In genomic region chr9:122931851-122932199, GRCh38 we compare ENCODE assay signal across 9 cellular contexts. TPM values are rescaled to one million over a fixed set of nuclear protein-coding genes. Genes with fewer than 3 reads are reported as not detected.
DNase-seq lines count a peak whose midpoint lies in the region; ATAC-seq, FAIRE-seq and TF ChIP-seq lines count a peak whose summit lies in the region.
"Had no signal": no experiment of that assay in that cellular context is flagged by ENCODE, and none has a peak within 500 bp of the region (broad histone marks: within the 10 kb centered on the region; RNA-seq: fewer than 3 reads in every experiment).

No MANE protein-coding gene starts in this region.

- H3K9ac ChIP-seq in HepG2 (ENCODE audit: insufficient read depth, low read depth, low read length): peak overlapping the region; percentile 92

- H4K20me1 ChIP-seq in HepG2 (ENCODE audit: insufficient read depth, low read length): no peaks in the 10 kb centered on the region

- 0% methylated on average over 8 of the region's 8 CpGs for WGBS in HepG2 (ENCODE audit: low lambda C conversion rate)

- CTCF ChIA-PET in HepG2 (lab: Yijun Ruan, JAX; ENCODE audit: low intra/inter-chr PET ratio, low total read pairs): no interaction called here

- H3K4me1 ChIP-seq in ascending aorta (peaks cover 6 to 20% of the 10 kb centered on the region in 2 donors), HepG2 (ENCODE audit: insufficient read depth, low read length) (peaks cover 47% of the 10 kb centered on the region), vagina (peaks cover 43% of the 10 kb centered on the region)

- no peak for DNase-seq in HFF-Myc (ENCODE audit: extremely low read depth, low read depth)
- no peak for DNase-seq in ascending aorta (ENCODE audit: low spot score in 2 of 2)
- DNase-seq in HepG2 (ENCODE audit: low spot score): no peak
- DNase-seq in vagina (ENCODE audit: extremely low spot score in 2 of 2): no peak
- no peak for DNase-seq in SHP77 (lab: John Stamatoyannopoulos, UW)
- DNase-seq in NCI-H1930 (lab: John Stamatoyannopoulos, UW): no peak
- DNase-seq in RKO (ENCODE audit: low spot score): no peak

- no peak for TF ChIP-seq CTCF in 22Rv1 (IDR thresholded peaks at IDR 0.05)
- no peak for TF ChIP-seq CTCF in HFF-Myc (IDR thresholded peaks at IDR 0.05; ENCODE audit: low read depth, low read length, missing control alignments)
- TF ChIP-seq CTCF in ascending aorta (IDR thresholded peaks at IDR 0.05): no peak
- TF ChIP-seq CTCF in HepG2 (CRISPR knock-in tag; IDR thresholded peaks at IDR 0.05): no peak
- TF ChIP-seq CTCF in vagina (IDR thresholded peaks at IDR 0.05): no peak

- H3K27ac ChIP-seq in 22Rv1 (peak overlapping the region; percentile 69), ascending aorta (peak overlapping the region; percentile 78 to 80), HepG2 (ENCODE audit: extremely low read length, insufficient read depth, low read length) (peak overlapping the region; percentile 87), vagina (peak overlapping the region; percentile 84)

- ATAC-seq in HepG2: peak; percentile 14; the same call in 2 of the 3 replicates

- no TSS peak for BruUV-seq in HepG2 (replicated peaks; lab: Mats Ljungman, UMichigan)

- peak overlapping the region; percentile 80 for H3K4me2 ChIP-seq in HepG2 (ENCODE audit: low read depth, low read length)

- H3K79me2 ChIP-seq in HepG2 (ENCODE audit: insufficient read depth, low read length): peaks cover 68% of the 10 kb centered on the region

- no peak for TF ChIP-seq POLR2A in HepG2 (IDR thresholded peaks at IDR 0.05; ENCODE audit: insufficient read depth in 1 of 2, low read depth in 2 of 2, low read length in 2 of 2)
- no peak for TF ChIP-seq POLR2A in vagina (IDR thresholded peaks at IDR 0.05)

- no peaks in the 10 kb centered on the region for H3K27me3 ChIP-seq in ascending aorta
- H3K27me3 ChIP-seq in HepG2 (ENCODE audit: control insufficient read depth in 1 of 2, insufficient read depth in 2 of 2, low read length in 2 of 2): no peaks in the 10 kb centered on the region; a peak in 1 of 5 replicates
- H3K27me3 ChIP-seq in vagina: no peaks in the 10 kb centered on the region

- TF ChIP-seq EP300 in HepG2 (IDR thresholded peaks at IDR 0.05; ENCODE audit: low read depth in 2 of 2, low read length in 2 of 2): no peak
- TF ChIP-seq EP300 in HepG2 (CRISPR knock-in tag; IDR thresholded peaks at IDR 0.05; ENCODE audit: borderline replicate concordance): no peak

- H3K9me3 ChIP-seq in ascending aorta (no peaks in the 10 kb centered on the region), HepG2 (ENCODE audit: low read length) (no peaks in the 10 kb centered on the region), vagina (no peaks in the 10 kb centered on the region)

- H3K4me3 ChIP-seq in HFF-Myc (replicated peaks; ENCODE audit: low read depth, low read length) (peak overlapping the region; percentile 98), ascending aorta (peak overlapping the region; percentile 82 to 84), HepG2 (replicated peaks in 1 of 3; ENCODE audit: insufficient read depth in 1 of 3, low read depth in 2 of 3, low read length in 3 of 3) (peak overlapping the region; percentile 72 to 99 (median 85)), vagina (peak overlapping the region; percentile 84 to 89)

- peak overlapping the region; percentile 12 for H2AFZ ChIP-seq in HepG2 (ENCODE audit: low read length)

- POLR2A ChIA-PET in HepG2 (lab: Yijun Ruan, JAX): interaction anchor here (0.9 to 3.5 kb wide), 10 partner anchors 10 to 667 kb away, joined by 3 to 107 read pairs (median 4); partner anchors contain the start of genes MRRF, RABGAP1, RBM18 and RC3H2

- H3K36me3 ChIP-seq in ascending aorta (peaks cover 2 to 7% of the 10 kb centered on the region in 2 donors), HepG2 (replicated peaks in 1 of 2; ENCODE audit: control insufficient read depth in 1 of 2, insufficient read depth in 2 of 2, low read length in 2 of 2) (no peaks in the 10 kb centered on the region), vagina (peaks cover 0 to 5% of the 10 kb centered on the region in 2 donors)

- intact Hi-C loops in ascending aorta (cut with DNase I) (loop anchor here (1.0 to 2.0 kb wide), 5 partner anchors 8 to 104 kb away; partner anchors contain the start of genes PDCL, RC3H2 and ZBTB6), HepG2 (cut with micrococcal nuclease; ENCODE audit: unreplicated experiment) (loop anchor here (2.0 kb wide), 1 partner anchor 19 kb away; the partner anchor contains the start of gene ZBTB6), vagina (cut with DNase I) (no loop called here)

- no peak for TF ChIP-seq RAD21 in HepG2 (CRISPR knock-in tag; IDR thresholded peaks at IDR 0.05)

- in situ Hi-C loops in HepG2 (cut with HindIII; ENCODE audit: extremely low pct_ligation_motif_present, low pct_unique_long_range_greater_than_20kb): no loop called here

- FAIRE-seq in HepG2 (lab: Jason Lieb, UNC): no peak
- FAIRE-seq: frontal cortex had no signal

RNA-seq across cellular contexts. Expression of gene ZBTB26, which starts 0.5 kb away (rescaled TPM):
- 0.96 TPM for total RNA-seq in ascending aorta
- 4.5 and 5.6 TPM in 2 replicates for total RNA-seq in HepG2 (2016; rRNA removed; fragmentation: Illumina TruSeq; extraction: Trizol)
- 0.91 and 1.1 TPM in 2 replicates for total RNA-seq in HepG2 (2016; cell fraction: cytosol; rRNA removed; fragmentation: Illumina TruSeq; extraction: Trizol; ENCODE audit: low read depth)
- 3.7 and 5.1 TPM in 2 replicates for total RNA-seq in HepG2 (2016; cell fraction: insoluble cytoplasmic fraction; rRNA removed; fragmentation: Illumina TruSeq; extraction: Trizol)
- 5.1 and 5.8 TPM in 2 replicates for total RNA-seq in HepG2 (2016; cell fraction: membrane; rRNA removed; fragmentation: Illumina TruSeq; extraction: Trizol)
- total RNA-seq in HepG2 (2016; cell fraction: nucleus; rRNA removed; fragmentation: Illumina TruSeq; extraction: Trizol): 7.5 and 7.6 TPM in 2 replicates
- 7.6 and 8.6 TPM in 2 replicates for polyA plus RNA-seq in HepG2 (2011; rRNA removed)
- polyA plus RNA-seq in HepG2 (2011; cell fraction: cytosol; rRNA removed): 3.1 and 4.8 TPM in 2 replicates
- 11.5 and 14.4 TPM in 2 replicates for polyA plus RNA-seq in HepG2 (2011; cell fraction: nucleus; rRNA removed)
- 6.4 and 7.2 TPM in 2 replicates for polyA plus RNA-seq in HepG2 (2012)
- 1.0 and 1.1 TPM in 2 replicates for polyA plus RNA-seq in HepG2 (2016; cell fraction: cytosol; fragmentation: Illumina TruSeq; extraction: Trizol; ENCODE audit: low read depth)
- polyA plus RNA-seq in HepG2 (2016; cell fraction: insoluble cytoplasmic fraction; fragmentation: Illumina TruSeq; extraction: Trizol; ENCODE audit: low read depth): 5.4 and 6.1 TPM in 2 replicates
- 3.6 and 4.2 TPM in 2 replicates for polyA plus RNA-seq in HepG2 (2016; cell fraction: membrane; fragmentation: Illumina TruSeq; extraction: Trizol; ENCODE audit: low read depth)
- 14.7 and 15.0 TPM in 2 replicates for polyA plus RNA-seq in HepG2 (2016; cell fraction: nucleus; fragmentation: Illumina TruSeq; extraction: Trizol; ENCODE audit: insufficient read depth, low read depth)
- polyA minus RNA-seq in HepG2 (2011; rRNA and poly(A)+ RNA removed; ENCODE audit: low replicate concordance): 3.1 and 7.6 TPM in 2 replicates
- 5.6 TPM in 2 replicates for polyA minus RNA-seq in HepG2 (2011; cell fraction: cytosol; rRNA and poly(A)+ RNA removed)
- 9.1 and 14.3 TPM in 2 replicates for polyA minus RNA-seq in HepG2 (2011; cell fraction: nucleus; rRNA and poly(A)+ RNA removed)
- total RNA-seq in vagina: 7.9 TPM

RNA-seq across cellular contexts. Expression of gene RABGAP1, which starts 9.0 kb away (rescaled TPM):
- total RNA-seq in ascending aorta (36.5 TPM), HepG2 (2016; rRNA removed; fragmentation: Illumina TruSeq; extraction: Trizol) (19.1 and 26.4 TPM in 2 replicates), vagina (60.2 TPM)
- 13.4 and 16.4 TPM in 2 replicates for total RNA-seq in HepG2 (2016; cell fraction: cytosol; rRNA removed; fragmentation: Illumina TruSeq; extraction: Trizol; ENCODE audit: low read depth)
- total RNA-seq in HepG2 (2016; cell fraction: insoluble cytoplasmic fraction; rRNA removed; fragmentation: Illumina TruSeq; extraction: Trizol): 18.5 and 25.1 TPM in 2 replicates
- total RNA-seq in HepG2 (2016; cell fraction: membrane; rRNA removed; fragmentation: Illumina TruSeq; extraction: Trizol): 19.5 and 22.5 TPM in 2 replicates
- 33.3 and 38.0 TPM in 2 replicates for total RNA-seq in HepG2 (2016; cell fraction: nucleus; rRNA removed; fragmentation: Illumina TruSeq; extraction: Trizol)
- polyA plus RNA-seq in HepG2 (2011; rRNA removed): 16.8 and 19.3 TPM in 2 replicates
- 8.0 and 11.1 TPM in 2 replicates for polyA plus RNA-seq in HepG2 (2011; cell fraction: cytosol; rRNA removed)
- 15.5 and 22.2 TPM in 2 replicates for polyA plus RNA-seq in HepG2 (2011; cell fraction: nucleus; rRNA removed)
- polyA plus RNA-seq in HepG2 (2012): 16.9 and 17.8 TPM in 2 replicates
- 1.2 TPM in 2 replicates for polyA plus RNA-seq in HepG2 (2016; cell fraction: cytosol; fragmentation: Illumina TruSeq; extraction: Trizol; ENCODE audit: low read depth)
- polyA plus RNA-seq in HepG2 (2016; cell fraction: insoluble cytoplasmic fraction; fragmentation: Illumina TruSeq; extraction: Trizol; ENCODE audit: low read depth): 20.9 and 23.3 TPM in 2 replicates
- polyA plus RNA-seq in HepG2 (2016; cell fraction: membrane; fragmentation: Illumina TruSeq; extraction: Trizol; ENCODE audit: low read depth): 2.6 and 3.4 TPM in 2 replicates
- 24.6 and 27.5 TPM in 2 replicates for polyA plus RNA-seq in HepG2 (2016; cell fraction: nucleus; fragmentation: Illumina TruSeq; extraction: Trizol; ENCODE audit: insufficient read depth, low read depth)
- 39.8 and 70.5 TPM in 2 replicates for polyA minus RNA-seq in HepG2 (2011; rRNA and poly(A)+ RNA removed; ENCODE audit: low replicate concordance)
- polyA minus RNA-seq in HepG2 (2011; cell fraction: cytosol; rRNA and poly(A)+ RNA removed): 18.6 and 22.6 TPM in 2 replicates
- 105 and 133 TPM in 2 replicates for polyA minus RNA-seq in HepG2 (2011; cell fraction: nucleus; rRNA and poly(A)+ RNA removed)

RNA-seq across cellular contexts. Expression of gene ZBTB6, which starts 18.7 kb away (rescaled TPM):
- total RNA-seq in ascending aorta: 2.0 TPM
- 7.1 and 12.1 TPM in 2 replicates for total RNA-seq in HepG2 (2016; rRNA removed; fragmentation: Illumina TruSeq; extraction: Trizol)
- 0.71 and 0.79 TPM in 2 replicates for total RNA-seq in HepG2 (2016; cell fraction: cytosol; rRNA removed; fragmentation: Illumina TruSeq; extraction: Trizol; ENCODE audit: low read depth)
- total RNA-seq in HepG2 (2016; cell fraction: insoluble cytoplasmic fraction; rRNA removed; fragmentation: Illumina TruSeq; extraction: Trizol): 7.5 and 12.8 TPM in 2 replicates
- total RNA-seq in HepG2 (2016; cell fraction: membrane; rRNA removed; fragmentation: Illumina TruSeq; extraction: Trizol): 4.7 and 5.8 TPM in 2 replicates
- total RNA-seq in HepG2 (2016; cell fraction: nucleus; rRNA removed; fragmentation: Illumina TruSeq; extraction: Trizol): 8.0 and 8.5 TPM in 2 replicates
- 3.1 and 3.7 TPM in 2 replicates for polyA plus RNA-seq in HepG2 (2011; rRNA removed)
- polyA plus RNA-seq in HepG2 (2011; cell fraction: cytosol; rRNA removed): 1.4 and 2.4 TPM in 2 replicates
- 1.4 and 1.7 TPM in 2 replicates for polyA plus RNA-seq in HepG2 (2011; cell fraction: nucleus; rRNA removed)
- polyA plus RNA-seq in HepG2 (2012): 4.6 and 5.1 TPM in 2 replicates
- 0.24 and 0.41 TPM in 2 replicates for polyA plus RNA-seq in HepG2 (2016; cell fraction: cytosol; fragmentation: Illumina TruSeq; extraction: Trizol; ENCODE audit: low read depth)
- polyA plus RNA-seq in HepG2 (2016; cell fraction: insoluble cytoplasmic fraction; fragmentation: Illumina TruSeq; extraction: Trizol; ENCODE audit: low read depth): 7.6 and 8.7 TPM in 2 replicates
- polyA plus RNA-seq in HepG2 (2016; cell fraction: membrane; fragmentation: Illumina TruSeq; extraction: Trizol; ENCODE audit: low read depth): 1.8 and 2.0 TPM in 2 replicates
- 5.8 and 6.5 TPM in 2 replicates for polyA plus RNA-seq in HepG2 (2016; cell fraction: nucleus; fragmentation: Illumina TruSeq; extraction: Trizol; ENCODE audit: insufficient read depth, low read depth)
- polyA minus RNA-seq in HepG2 (2011; rRNA and poly(A)+ RNA removed; ENCODE audit: low replicate concordance): 3.1 and 9.0 TPM in 2 replicates
- 4.4 and 5.2 TPM in 2 replicates for polyA minus RNA-seq in HepG2 (2011; cell fraction: cytosol; rRNA and poly(A)+ RNA removed)
- polyA minus RNA-seq in HepG2 (2011; cell fraction: nucleus; rRNA and poly(A)+ RNA removed): 12.3 and 14.2 TPM in 2 replicates
- 5.9 TPM for total RNA-seq in vagina

RNA-seq across cellular contexts. Expression of gene RC3H2, which starts 26.7 kb away (rescaled TPM):
- 25.1 TPM for total RNA-seq in ascending aorta
- total RNA-seq in HepG2 (2016; rRNA removed; fragmentation: Illumina TruSeq; extraction: Trizol): 36.4 and 42.5 TPM in 2 replicates
- total RNA-seq in HepG2 (2016; cell fraction: cytosol; rRNA removed; fragmentation: Illumina TruSeq; extraction: Trizol; ENCODE audit: low read depth): 65.6 and 66.4 TPM in 2 replicates
- total RNA-seq in HepG2 (2016; cell fraction: insoluble cytoplasmic fraction; rRNA removed; fragmentation: Illumina TruSeq; extraction: Trizol): 36.3 and 43.9 TPM in 2 replicates
- total RNA-seq in HepG2 (2016; cell fraction: membrane; rRNA removed; fragmentation: Illumina TruSeq; extraction: Trizol): 72.8 and 85.3 TPM in 2 replicates
- 23.9 and 31.0 TPM in 2 replicates for total RNA-seq in HepG2 (2016; cell fraction: nucleus; rRNA removed; fragmentation: Illumina TruSeq; extraction: Trizol)
- polyA plus RNA-seq in HepG2 (2011; rRNA removed): 20.3 and 21.0 TPM in 2 replicates
- 10.8 and 15.8 TPM in 2 replicates for polyA plus RNA-seq in HepG2 (2011; cell fraction: cytosol; rRNA removed)
- polyA plus RNA-seq in HepG2 (2011; cell fraction: nucleus; rRNA removed): 15.4 and 17.1 TPM in 2 replicates
- polyA plus RNA-seq in HepG2 (2012): 15.7 and 18.2 TPM in 2 replicates
- 56.4 and 58.0 TPM in 2 replicates for polyA plus RNA-seq in HepG2 (2016; cell fraction: cytosol; fragmentation: Illumina TruSeq; extraction: Trizol; ENCODE audit: low read depth)
- polyA plus RNA-seq in HepG2 (2016; cell fraction: insoluble cytoplasmic fraction; fragmentation: Illumina TruSeq; extraction: Trizol; ENCODE audit: low read depth): 19.2 and 20.4 TPM in 2 replicates
- polyA plus RNA-seq in HepG2 (2016; cell fraction: membrane; fragmentation: Illumina TruSeq; extraction: Trizol; ENCODE audit: low read depth): 45.4 and 46.9 TPM in 2 replicates
- 23.5 and 27.5 TPM in 2 replicates for polyA plus RNA-seq in HepG2 (2016; cell fraction: nucleus; fragmentation: Illumina TruSeq; extraction: Trizol; ENCODE audit: insufficient read depth, low read depth)
- 64.1 and 186 TPM in 2 replicates for polyA minus RNA-seq in HepG2 (2011; rRNA and poly(A)+ RNA removed; ENCODE audit: low replicate concordance)
- polyA minus RNA-seq in HepG2 (2011; cell fraction: cytosol; rRNA and poly(A)+ RNA removed): 41.2 and 49.7 TPM in 2 replicates
- polyA minus RNA-seq in HepG2 (2011; cell fraction: nucleus; rRNA and poly(A)+ RNA removed): 55.0 and 73.7 TPM in 2 replicates
- 37.6 TPM for total RNA-seq in vagina
